8 cellular contexts compared by ENCODE assay signal in the genomic region with DNA sequence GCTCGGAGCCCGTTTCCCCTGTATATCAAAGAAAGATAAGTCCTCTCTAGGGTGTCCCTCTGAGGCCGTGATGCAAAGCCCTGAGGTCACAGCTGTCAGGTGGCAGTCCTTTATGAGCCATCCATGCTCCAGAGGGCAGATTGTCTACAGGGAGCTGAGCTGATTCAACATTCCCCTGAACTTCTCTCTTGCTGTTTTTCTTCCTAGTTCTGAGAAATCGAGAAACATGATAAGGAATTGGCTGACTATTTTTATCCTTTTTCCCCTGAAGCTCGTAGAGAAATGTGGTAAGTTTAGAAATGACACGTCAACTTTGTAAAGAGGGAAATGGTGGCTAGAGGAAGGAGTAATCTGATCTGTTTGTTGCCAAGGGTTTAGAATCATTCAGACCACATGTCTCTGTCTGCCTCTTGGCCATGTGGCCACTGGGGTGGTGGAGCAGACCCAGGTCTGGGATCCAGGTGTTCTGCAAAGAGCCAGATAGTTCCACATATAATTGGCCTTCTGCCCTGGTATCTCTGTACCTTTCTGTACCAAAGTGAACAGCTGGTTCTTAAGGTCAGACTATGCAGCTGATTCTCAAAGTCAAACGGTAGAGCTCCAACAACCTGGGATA. TPM values are rescaled to one million over a fixed set of nuclear protein-coding genes. Genes with fewer than 3 reads are reported as not detected.
DNase-seq lines count a peak whose midpoint lies in the region; ATAC-seq and TF ChIP-seq lines count a peak whose summit lies in the region.

No MANE protein-coding gene starts in this region.

- TF ChIP-seq CTCF in AG09319 (IDR thresholded peaks at IDR 0.05; ENCODE audit: low read depth, low read length) (no peak), HFF-Myc (IDR thresholded peaks at IDR 0.05; ENCODE audit: low read depth, low read length, missing control alignments) (no peak), vagina (IDR thresholded peaks at IDR 0.05) (no peak)

- peak overlapping the region; percentile 22 for H3K4me3 Mint-ChIP-seq in activated T-cell treated with anti-CD3 and anti-CD28 coated beads, Interleukin-2, amount 50 U/mL, for 4 hours
- H3K4me3 Mint-ChIP-seq in memory B cell, result no peak overlapping the region

- no peak for ATAC-seq in activated T-cell treated with anti-CD3 and anti-CD28 coated beads, Interleukin-2, amount 50 U/mL, for 4 hours
- ATAC-seq in memory B cell (ENCODE audit: low read depth) (no peak), HG03565 (IDR thresholded peaks at IDR 0.05; ENCODE audit: unreplicated experiment) (no peak), HG03460 (IDR thresholded peaks at IDR 0.05; ENCODE audit: unreplicated experiment) (no peak)

- peaks cover 24% of the 10 kb centered on the region for H3K4me1 ChIP-seq in vagina

- no peak for TF ChIP-seq POLR2A in vagina (IDR thresholded peaks at IDR 0.05)

- DNase-seq in AG09319 (ENCODE audit: extremely low read depth, low read depth) (peak; percentile 8), HFF-Myc (ENCODE audit: extremely low read depth, low read depth) (peak; percentile 56), memory B cell (ENCODE audit: low spot score in 2 of 2) (no peak), vagina (ENCODE audit: extremely low spot score in 2 of 2) (no peak), dedifferentiated amniotic fluid mesenchymal stem cell (ENCODE audit: extremely low spot score) (no peak)
- no peak for DNase-seq in activated T-cell treated with anti-CD3 and anti-CD28 coated beads, Interleukin-2, amount 50 U/mL, for 4 hours

- H3K9me3 Mint-ChIP-seq in activated T-cell treated with anti-CD3 and anti-CD28 coated beads, Interleukin-2, amount 50 U/mL, for 4 hours, result no peaks in the 10 kb centered on the region
- no peaks in the 10 kb centered on the region for H3K9me3 Mint-ChIP-seq in memory B cell

- H3K27ac ChIP-seq in vagina, result no peak overlapping the region

- H3K4me3 ChIP-seq in HFF-Myc (replicated peaks; ENCODE audit: low read depth, low read length), result no peak overlapping the region
- no peak overlapping the region for H3K4me3 ChIP-seq in vagina

- H3K4me1 Mint-ChIP-seq in activated T-cell treated with anti-CD3 and anti-CD28 coated beads, Interleukin-2, amount 50 U/mL, for 4 hours (ENCODE audit: low read depth), result peaks cover 22% of the 10 kb centered on the region
- peaks cover 17% of the 10 kb centered on the region for H3K4me1 Mint-ChIP-seq in memory B cell

- H3K27me3 ChIP-seq in vagina, result no peaks in the 10 kb centered on the region

- no peaks in the 10 kb centered on the region for H3K27me3 Mint-ChIP-seq in activated T-cell treated with anti-CD3 and anti-CD28 coated beads, Interleukin-2, amount 50 U/mL, for 4 hours (ENCODE audit: low read depth)
- no peaks in the 10 kb centered on the region for H3K27me3 Mint-ChIP-seq in memory B cell

- H3K27ac Mint-ChIP-seq in memory B cell, result peak overlapping the region; percentile 53

- peaks cover 0 to 3% of the 10 kb centered on the region in 2 donors for H3K36me3 ChIP-seq in vagina

- H3K9me3 ChIP-seq in vagina, result no peaks in the 10 kb centered on the region

- intact Hi-C loops in vagina (cut with DNase I), result no loop called here

- H3K36me3 Mint-ChIP-seq in activated T-cell treated with anti-CD3 and anti-CD28 coated beads, Interleukin-2, amount 50 U/mL, for 4 hours (ENCODE audit: insufficient read depth), result peaks cover 5% of the 10 kb centered on the region
- H3K36me3 Mint-ChIP-seq in memory B cell, result no peaks in the 10 kb centered on the region

RNA-seq across cellular contexts. Expression of a gene that starts 3.5 kb away (rescaled TPM):
- 10 to 100 TPM; 19.4 to 34.4 (median 21.5) TPM for total RNA-seq in activated T-cell treated with anti-CD3 and anti-CD28 coated beads, Interleukin-2, amount 50 U/mL, for 4 hours
- 35.6 TPM for total RNA-seq in vagina

RNA-seq across cellular contexts. Expression of a gene that starts 4.0 kb away (rescaled TPM):
- total RNA-seq in activated T-cell treated with anti-CD3 and anti-CD28 coated beads, Interleukin-2, amount 50 U/mL, for 4 hours, result 10 to 100 TPM in 2 of 3 donors, 1 to 10 TPM in 1; 9.1 to 14.7 (median 10.8) TPM
- 14.0 TPM for total RNA-seq in vagina

RNA-seq across cellular contexts. Expression of a gene that starts 28.3 kb away (rescaled TPM):
- 10 to 100 TPM in 1 of 3 donors, 1 to 10 TPM in 2; 8.9 to 10.6 (median 9.2) TPM for total RNA-seq in activated T-cell treated with anti-CD3 and anti-CD28 coated beads, Interleukin-2, amount 50 U/mL, for 4 hours
- total RNA-seq in vagina, result 78.1 TPM

RNA-seq across cellular contexts. Expression of a gene that starts 28.5 kb away (rescaled TPM):
- total RNA-seq in activated T-cell treated with anti-CD3 and anti-CD28 coated beads, Interleukin-2, amount 50 U/mL, for 4 hours, result 10 to 100 TPM; 66.3 to 99.5 (median 98.0) TPM
- total RNA-seq in vagina, result 18.9 TPM

RNA-seq across cellular contexts. Expression of a gene that starts 30.9 kb away (rescaled TPM):
- 1 to 10 TPM in 2 of 3 donors, under 1 TPM in 1; 0.96 to 1.4 (median 1.2) TPM for total RNA-seq in activated T-cell treated with anti-CD3 and anti-CD28 coated beads, Interleukin-2, amount 50 U/mL, for 4 hours
- 7.6 TPM for total RNA-seq in vagina

Comparison
In these comparisons a context has a peak if more than half of its experiments do, and no peak if none do; other contexts are left out.
1. DNase-seq: peak in AG09319 (single experiment) and HFF-Myc (single experiment); none in activated T-cell treated with anti-CD3 and anti-CD28 coated beads, Interleukin-2, amount 50 U/mL, for 4 hours (single experiment), memory B cell (0 of 2), vagina (0 of 2) and dedifferentiated amniotic fluid mesenchymal stem cell (single experiment).